1 cellular context compared by ENCODE assay signal in the genomic region with DNA sequence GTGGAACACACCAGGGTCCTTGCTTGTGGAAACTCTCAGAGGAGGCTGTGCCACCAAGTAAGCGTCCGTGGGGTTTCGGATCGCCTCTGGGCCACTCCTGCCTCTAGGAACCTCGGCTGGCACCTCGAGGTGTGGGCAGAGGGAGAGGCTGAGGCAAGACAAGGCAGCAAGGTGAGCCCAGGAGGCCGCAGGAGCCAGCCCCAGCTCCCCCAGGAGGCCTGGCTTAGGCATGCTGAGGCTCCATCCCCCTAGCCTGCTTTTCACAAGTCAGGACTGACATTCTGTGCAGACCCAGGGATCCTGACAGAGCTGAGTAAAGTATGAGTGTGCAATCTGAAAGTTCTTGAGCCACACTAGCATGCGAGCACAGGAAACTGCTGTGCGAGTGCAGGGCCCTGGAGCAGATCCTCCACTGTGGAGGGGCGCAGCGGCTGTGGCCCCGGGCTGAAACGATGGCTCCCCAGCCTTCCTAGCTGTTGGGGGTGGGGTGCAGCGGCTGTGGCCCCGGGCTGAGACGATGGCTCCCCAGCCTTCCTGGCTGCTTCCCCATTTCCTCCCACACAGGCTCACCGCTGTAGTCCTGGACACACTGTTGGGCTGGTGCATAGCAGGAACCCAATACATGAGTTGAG.
TF ChIP-seq lines count a peak whose summit lies in the region.

No MANE protein-coding gene starts in this region.

TF ChIP-seq in K562, 482 proteins besides CTCF, POLR2A, EP300 and RAD21 (continued from another document):
- TF ChIP-seq, protein P1, sequence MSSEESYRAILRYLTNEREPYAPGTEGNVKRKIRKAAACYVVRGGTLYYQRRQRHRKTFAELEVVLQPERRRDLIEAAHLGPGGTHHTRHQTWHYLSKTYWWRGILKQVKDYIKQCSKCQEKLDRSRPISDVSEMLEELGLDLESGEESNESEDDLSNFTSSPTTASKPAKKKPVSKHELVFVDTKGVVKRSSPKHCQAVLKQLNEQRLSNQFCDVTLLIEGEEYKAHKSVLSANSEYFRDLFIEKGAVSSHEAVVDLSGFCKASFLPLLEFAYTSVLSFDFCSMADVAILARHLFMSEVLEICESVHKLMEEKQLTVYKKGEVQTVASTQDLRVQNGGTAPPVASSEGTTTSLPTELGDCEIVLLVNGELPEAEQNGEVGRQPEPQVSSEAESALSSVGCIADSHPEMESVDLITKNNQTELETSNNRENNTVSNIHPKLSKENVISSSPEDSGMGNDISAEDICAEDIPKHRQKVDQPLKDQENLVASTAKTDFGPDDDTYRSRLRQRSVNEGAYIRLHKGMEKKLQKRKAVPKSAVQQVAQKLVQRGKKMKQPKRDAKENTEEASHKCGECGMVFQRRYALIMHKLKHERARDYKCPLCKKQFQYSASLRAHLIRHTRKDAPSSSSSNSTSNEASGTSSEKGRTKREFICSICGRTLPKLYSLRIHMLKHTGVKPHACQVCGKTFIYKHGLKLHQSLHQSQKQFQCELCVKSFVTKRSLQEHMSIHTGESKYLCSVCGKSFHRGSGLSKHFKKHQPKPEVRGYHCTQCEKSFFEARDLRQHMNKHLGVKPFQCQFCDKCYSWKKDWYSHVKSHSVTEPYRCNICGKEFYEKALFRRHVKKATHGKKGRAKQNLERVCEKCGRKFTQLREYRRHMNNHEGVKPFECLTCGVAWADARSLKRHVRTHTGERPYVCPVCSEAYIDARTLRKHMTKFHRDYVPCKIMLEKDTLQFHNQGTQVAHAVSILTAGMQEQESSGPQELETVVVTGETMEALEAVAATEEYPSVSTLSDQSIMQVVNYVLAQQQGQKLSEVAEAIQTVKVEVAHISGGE (CRISPR knock-in tag; IDR thresholded peaks at IDR 0.05) = 0 out of 6 replicates have a peak, but pooled peaks of 1 of the 3 experiments have one; percentile 20
- TF ChIP-seq PML (IDR thresholded peaks at IDR 0.05; ENCODE audit: low read length) (no peak), HDAC3 (IDR thresholded peaks at IDR 0.05; ENCODE audit: borderline replicate concordance, partially characterized antibody) (no peak), ZNF699 (CRISPR knock-in tag; IDR thresholded peaks at IDR 0.05; ENCODE audit: insufficient replicate concordance) (no peak), ADNP (tag; IDR thresholded peaks at IDR 0.05) (no peak), SPI1 (IDR thresholded peaks at IDR 0.05; ENCODE audit: borderline replicate concordance, low read depth, low read length) (peak; percentile 31; the same call in 1 of the 2 replicates), SMAD4 (CRISPR knock-in tag; conservative IDR thresholded peaks at IDR 0.05) (peak; percentile 39; the same call in 1 of the 2 replicates), NFRKB (IDR thresholded peaks at IDR 0.05; ENCODE audit: low read depth) (0 out of 2 replicates have a peak, but pooled peaks have one; percentile 41), ZKSCAN8 (CRISPR knock-in tag; IDR thresholded peaks at IDR 0.05) (no peak), CREB1 (IDR thresholded peaks at IDR 0.05) (no peak), CREB1 (CRISPR knock-in tag; IDR thresholded peaks at IDR 0.05) (no peak), PPARD (CRISPR knock-in tag; IDR thresholded peaks at IDR 0.05) (no peak), ETV1 (tag; conservative IDR thresholded peaks at IDR 0.05; ENCODE audit: low read depth) (no peak), TAL1 (IDR thresholded peaks at IDR 0.05) (no peak), HEY1 (CRISPR knock-in tag; IDR thresholded peaks at IDR 0.05; ENCODE audit: borderline replicate concordance) (no peak), BRD4 (IDR thresholded peaks at IDR 0.05) (0 out of 2 replicates have a peak, but pooled peaks have one; percentile 39), RNF2 (IDR thresholded peaks at IDR 0.05) (no peak), CEBPG (CRISPR knock-in tag; IDR thresholded peaks at IDR 0.05) (no peak), CEBPG (tag; conservative IDR thresholded peaks at IDR 0.05 in 1 of 2, IDR thresholded peaks at IDR 0.05 in 1 of 2) (no peak), FOXK1 (CRISPR knock-in tag; IDR thresholded peaks at IDR 0.05; ENCODE audit: borderline replicate concordance) (no peak), ZNF263 (CRISPR knock-in tag; IDR thresholded peaks at IDR 0.05; ENCODE audit: borderline replicate concordance) (no peak)
- TF ChIP-seq, protein P2, sequence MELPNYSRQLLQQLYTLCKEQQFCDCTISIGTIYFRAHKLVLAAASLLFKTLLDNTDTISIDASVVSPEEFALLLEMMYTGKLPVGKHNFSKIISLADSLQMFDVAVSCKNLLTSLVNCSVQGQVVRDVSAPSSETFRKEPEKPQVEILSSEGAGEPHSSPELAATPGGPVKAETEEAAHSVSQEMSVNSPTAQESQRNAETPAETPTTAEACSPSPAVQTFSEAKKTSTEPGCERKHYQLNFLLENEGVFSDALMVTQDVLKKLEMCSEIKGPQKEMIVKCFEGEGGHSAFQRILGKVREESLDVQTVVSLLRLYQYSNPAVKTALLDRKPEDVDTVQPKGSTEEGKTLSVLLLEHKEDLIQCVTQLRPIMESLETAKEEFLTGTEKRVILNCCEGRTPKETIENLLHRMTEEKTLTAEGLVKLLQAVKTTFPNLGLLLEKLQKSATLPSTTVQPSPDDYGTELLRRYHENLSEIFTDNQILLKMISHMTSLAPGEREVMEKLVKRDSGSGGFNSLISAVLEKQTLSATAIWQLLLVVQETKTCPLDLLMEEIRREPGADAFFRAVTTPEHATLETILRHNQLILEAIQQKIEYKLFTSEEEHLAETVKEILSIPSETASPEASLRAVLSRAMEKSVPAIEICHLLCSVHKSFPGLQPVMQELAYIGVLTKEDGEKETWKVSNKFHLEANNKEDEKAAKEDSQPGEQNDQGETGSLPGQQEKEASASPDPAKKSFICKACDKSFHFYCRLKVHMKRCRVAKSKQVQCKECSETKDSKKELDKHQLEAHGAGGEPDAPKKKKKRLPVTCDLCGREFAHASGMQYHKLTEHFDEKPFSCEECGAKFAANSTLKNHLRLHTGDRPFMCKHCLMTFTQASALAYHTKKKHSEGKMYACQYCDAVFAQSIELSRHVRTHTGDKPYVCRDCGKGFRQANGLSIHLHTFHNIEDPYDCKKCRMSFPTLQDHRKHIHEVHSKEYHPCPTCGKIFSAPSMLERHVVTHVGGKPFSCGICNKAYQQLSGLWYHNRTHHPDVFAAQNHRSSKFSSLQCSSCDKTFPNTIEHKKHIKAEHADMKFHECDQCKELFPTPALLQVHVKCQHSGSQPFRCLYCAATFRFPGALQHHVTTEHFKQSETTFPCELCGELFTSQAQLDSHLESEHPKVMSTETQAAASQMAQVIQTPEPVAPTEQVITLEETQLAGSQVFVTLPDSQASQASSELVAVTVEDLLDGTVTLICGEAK (IDR thresholded peaks at IDR 0.05) = no peak
- TF ChIP-seq, protein P2 (CRISPR knock-in tag; IDR thresholded peaks at IDR 0.05) = no peak
- TF ChIP-seq, protein P3, sequence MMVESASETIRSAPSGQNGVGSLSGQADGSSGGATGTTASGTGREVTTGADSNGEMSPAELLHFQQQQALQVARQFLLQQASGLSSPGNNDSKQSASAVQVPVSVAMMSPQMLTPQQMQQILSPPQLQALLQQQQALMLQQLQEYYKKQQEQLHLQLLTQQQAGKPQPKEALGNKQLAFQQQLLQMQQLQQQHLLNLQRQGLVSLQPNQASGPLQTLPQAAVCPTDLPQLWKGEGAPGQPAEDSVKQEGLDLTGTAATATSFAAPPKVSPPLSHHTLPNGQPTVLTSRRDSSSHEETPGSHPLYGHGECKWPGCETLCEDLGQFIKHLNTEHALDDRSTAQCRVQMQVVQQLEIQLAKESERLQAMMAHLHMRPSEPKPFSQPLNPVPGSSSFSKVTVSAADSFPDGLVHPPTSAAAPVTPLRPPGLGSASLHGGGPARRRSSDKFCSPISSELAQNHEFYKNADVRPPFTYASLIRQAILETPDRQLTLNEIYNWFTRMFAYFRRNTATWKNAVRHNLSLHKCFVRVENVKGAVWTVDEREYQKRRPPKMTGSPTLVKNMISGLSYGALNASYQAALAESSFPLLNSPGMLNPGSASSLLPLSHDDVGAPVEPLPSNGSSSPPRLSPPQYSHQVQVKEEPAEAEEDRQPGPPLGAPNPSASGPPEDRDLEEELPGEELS (CRISPR knock-in tag; IDR thresholded peaks at IDR 0.05; ENCODE audit: borderline replicate concordance) = no peak
- TF ChIP-seq, protein P4, sequence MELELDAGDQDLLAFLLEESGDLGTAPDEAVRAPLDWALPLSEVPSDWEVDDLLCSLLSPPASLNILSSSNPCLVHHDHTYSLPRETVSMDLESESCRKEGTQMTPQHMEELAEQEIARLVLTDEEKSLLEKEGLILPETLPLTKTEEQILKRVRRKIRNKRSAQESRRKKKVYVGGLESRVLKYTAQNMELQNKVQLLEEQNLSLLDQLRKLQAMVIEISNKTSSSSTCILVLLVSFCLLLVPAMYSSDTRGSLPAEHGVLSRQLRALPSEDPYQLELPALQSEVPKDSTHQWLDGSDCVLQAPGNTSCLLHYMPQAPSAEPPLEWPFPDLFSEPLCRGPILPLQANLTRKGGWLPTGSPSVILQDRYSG (tag; conservative IDR thresholded peaks at IDR 0.05; ENCODE audit: low read depth) = no peak
- TF ChIP-seq, protein P5, sequence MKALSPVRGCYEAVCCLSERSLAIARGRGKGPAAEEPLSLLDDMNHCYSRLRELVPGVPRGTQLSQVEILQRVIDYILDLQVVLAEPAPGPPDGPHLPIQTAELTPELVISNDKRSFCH (CRISPR knock-in tag; IDR thresholded peaks at IDR 0.05) = no peak
- TF ChIP-seq, protein P5 (tag; IDR thresholded peaks at IDR 0.05) = 0 out of 2 replicates have a peak, but pooled peaks have one; percentile 56
- TF ChIP-seq, protein P6, sequence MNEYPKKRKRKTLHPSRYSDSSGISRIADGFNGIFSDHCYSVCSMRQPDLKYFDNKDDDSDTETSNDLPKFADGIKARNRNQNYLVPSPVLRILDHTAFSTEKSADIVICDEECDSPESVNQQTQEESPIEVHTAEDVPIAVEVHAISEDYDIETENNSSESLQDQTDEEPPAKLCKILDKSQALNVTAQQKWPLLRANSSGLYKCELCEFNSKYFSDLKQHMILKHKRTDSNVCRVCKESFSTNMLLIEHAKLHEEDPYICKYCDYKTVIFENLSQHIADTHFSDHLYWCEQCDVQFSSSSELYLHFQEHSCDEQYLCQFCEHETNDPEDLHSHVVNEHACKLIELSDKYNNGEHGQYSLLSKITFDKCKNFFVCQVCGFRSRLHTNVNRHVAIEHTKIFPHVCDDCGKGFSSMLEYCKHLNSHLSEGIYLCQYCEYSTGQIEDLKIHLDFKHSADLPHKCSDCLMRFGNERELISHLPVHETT (CRISPR knock-in tag; conservative IDR thresholded peaks at IDR 0.05 in 1 of 2, IDR thresholded peaks at IDR 0.05 in 1 of 2) = peak in 1 of 2 experiments; percentile 48; a peak in 1 of 4 replicates
- TF ChIP-seq, protein P7, sequence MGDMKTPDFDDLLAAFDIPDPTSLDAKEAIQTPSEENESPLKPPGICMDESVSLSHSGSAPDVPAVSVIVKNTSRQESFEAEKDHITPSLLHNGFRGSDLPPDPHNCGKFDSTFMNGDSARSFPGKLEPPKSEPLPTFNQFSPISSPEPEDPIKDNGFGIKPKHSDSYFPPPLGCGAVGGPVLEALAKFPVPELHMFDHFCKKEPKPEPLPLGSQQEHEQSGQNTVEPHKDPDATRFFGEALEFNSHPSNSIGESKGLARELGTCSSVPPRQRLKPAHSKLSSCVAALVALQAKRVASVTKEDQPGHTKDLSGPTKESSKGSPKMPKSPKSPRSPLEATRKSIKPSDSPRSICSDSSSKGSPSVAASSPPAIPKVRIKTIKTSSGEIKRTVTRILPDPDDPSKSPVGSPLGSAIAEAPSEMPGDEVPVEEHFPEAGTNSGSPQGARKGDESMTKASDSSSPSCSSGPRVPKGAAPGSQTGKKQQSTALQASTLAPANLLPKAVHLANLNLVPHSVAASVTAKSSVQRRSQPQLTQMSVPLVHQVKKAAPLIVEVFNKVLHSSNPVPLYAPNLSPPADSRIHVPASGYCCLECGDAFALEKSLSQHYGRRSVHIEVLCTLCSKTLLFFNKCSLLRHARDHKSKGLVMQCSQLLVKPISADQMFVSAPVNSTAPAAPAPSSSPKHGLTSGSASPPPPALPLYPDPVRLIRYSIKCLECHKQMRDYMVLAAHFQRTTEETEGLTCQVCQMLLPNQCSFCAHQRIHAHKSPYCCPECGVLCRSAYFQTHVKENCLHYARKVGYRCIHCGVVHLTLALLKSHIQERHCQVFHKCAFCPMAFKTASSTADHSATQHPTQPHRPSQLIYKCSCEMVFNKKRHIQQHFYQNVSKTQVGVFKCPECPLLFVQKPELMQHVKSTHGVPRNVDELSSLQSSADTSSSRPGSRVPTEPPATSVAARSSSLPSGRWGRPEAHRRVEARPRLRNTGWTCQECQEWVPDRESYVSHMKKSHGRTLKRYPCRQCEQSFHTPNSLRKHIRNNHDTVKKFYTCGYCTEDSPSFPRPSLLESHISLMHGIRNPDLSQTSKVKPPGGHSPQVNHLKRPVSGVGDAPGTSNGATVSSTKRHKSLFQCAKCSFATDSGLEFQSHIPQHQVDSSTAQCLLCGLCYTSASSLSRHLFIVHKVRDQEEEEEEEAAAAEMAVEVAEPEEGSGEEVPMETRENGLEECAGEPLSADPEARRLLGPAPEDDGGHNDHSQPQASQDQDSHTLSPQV (IDR thresholded peaks at IDR 0.05) = peak; percentile 82
